ENCODE assay signal across 8 cellular contexts in the genomic region with DNA sequence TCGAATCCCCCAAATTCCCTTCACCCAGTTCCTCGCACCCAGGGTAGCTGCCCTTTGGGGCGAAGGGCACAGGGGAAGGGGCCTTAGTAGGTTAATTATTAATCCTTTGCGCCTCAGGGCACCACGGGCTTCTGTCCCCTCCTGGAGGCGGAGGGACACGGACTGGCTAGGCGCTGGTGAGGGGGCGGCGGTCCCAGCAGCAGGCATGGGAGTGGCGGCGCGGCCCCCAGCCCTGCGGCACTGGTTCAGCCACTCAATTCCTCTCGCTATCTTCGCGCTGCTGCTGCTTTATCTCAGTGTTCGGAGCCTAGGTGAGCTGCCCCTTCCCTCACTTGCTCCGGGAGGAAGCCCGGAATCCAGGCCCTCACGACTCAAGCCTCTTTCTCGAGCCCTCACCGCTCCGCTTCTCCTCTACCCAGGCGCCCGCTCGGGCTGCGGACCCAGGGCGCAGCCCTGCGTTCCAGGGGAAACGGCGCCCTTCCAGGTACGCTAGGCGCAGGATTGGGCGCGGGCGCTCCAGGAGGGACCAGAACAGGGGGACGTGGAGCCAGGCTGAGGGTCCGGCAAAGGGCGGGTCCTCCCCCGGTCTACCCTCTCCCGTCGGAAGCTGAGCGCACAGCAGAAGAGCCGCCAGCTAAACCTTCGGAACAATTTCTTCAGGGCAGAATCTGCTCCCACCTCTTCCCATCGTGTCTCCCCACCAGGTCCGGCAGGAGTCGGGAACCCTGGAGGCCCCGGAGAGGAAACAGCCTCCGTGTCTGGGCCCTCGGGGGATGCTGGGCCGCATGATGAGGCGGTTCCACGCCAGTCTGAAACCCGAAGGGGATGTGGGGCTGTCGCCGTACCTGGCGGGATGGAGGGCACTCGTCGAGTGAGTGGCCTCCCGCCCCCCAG. TPM values are rescaled to one million over a fixed set of nuclear protein-coding genes. Genes with fewer than 3 reads are reported as not detected.
A peak's percentile ranks its signal among the peaks of the same experiment; 100 is the strongest.
DNase-seq lines count a peak whose midpoint lies in the region; ATAC-seq and TF ChIP-seq lines count a peak whose summit lies in the region.

A gene (plus strand): TSS at position 158 of the 894 bp plus-strand sequence. CDS start 48 bp downstream, at position 206.

- H4K20me1 ChIP-seq in MM.1S (ENCODE audit: insufficient read depth, low read length) = no peaks in the 10 kb centered on the region

- H3K27ac ChIP-seq in MM.1S (ENCODE audit: low read length) (peak within 1 kb of the TSS; percentile 71; the same call in 1 of the 2 replicates), ectodermal cell (ENCODE audit: insufficient read depth, low read depth, low read length, poor library complexity, severe bottlenecking) (no peak within 1 kb of the TSS)

- peak within 1 kb of the TSS; percentile 84 for H3K4me3 Mint-ChIP-seq in natural killer cell treated with Interleukin-12 subunit alpha and Interleukin-12 subunit beta and Interleukin-15 and Interleukin-18, amount 100 ng/mL, for 72 hours

- WGBS in ectodermal cell, 2 experiments = 4 to 7% methylated on average over 61 to 62 of the region's 62 CpGs

- H2AFZ ChIP-seq in MM.1S (ENCODE audit: low read length) = peak within 1 kb of the TSS; percentile 93

- H3K36me3 ChIP-seq in MM.1S (replicated peaks; ENCODE audit: insufficient read depth, low read length) = no peaks in the 10 kb centered on the region
- H3K36me3 ChIP-seq in ectodermal cell (ENCODE audit: control insufficient read depth, insufficient read depth, low read length) = no peaks in the 10 kb centered on the region

- no peaks in the 10 kb centered on the region for H3K9me3 Mint-ChIP-seq in natural killer cell treated with Interleukin-12 subunit alpha and Interleukin-12 subunit beta and Interleukin-15 and Interleukin-18, amount 100 ng/mL, for 72 hours

- DNase-seq in MM.1S = no peak
- no peak for DNase-seq in natural killer cell treated with Interleukin-12 subunit alpha and Interleukin-12 subunit beta and Interleukin-15 and Interleukin-18, amount 100 ng/mL, for 72 hours (ENCODE audit: low spot score)
- no peak for DNase-seq in SW480 (ENCODE audit: low spot score)
- DNase-seq in HCEC 1CT = no peak

- peak within 1 kb of the TSS; percentile 66 to 93 for H3K27ac Mint-ChIP-seq in natural killer cell treated with Interleukin-12 subunit alpha and Interleukin-12 subunit beta and Interleukin-15 and Interleukin-18, amount 100 ng/mL, for 72 hours

- no peaks in the 10 kb centered on the region for H3K36me3 Mint-ChIP-seq in natural killer cell treated with Interleukin-12 subunit alpha and Interleukin-12 subunit beta and Interleukin-15 and Interleukin-18, amount 100 ng/mL, for 72 hours

- H3K4me1 Mint-ChIP-seq in natural killer cell treated with Interleukin-12 subunit alpha and Interleukin-12 subunit beta and Interleukin-15 and Interleukin-18, amount 100 ng/mL, for 72 hours (ENCODE audit: low read depth in 2 of 2) = peaks cover 37 to 38% of the 10 kb centered on the region in 2 donors

- peaks cover 0 to 14% of the 10 kb centered on the region in 2 donors for H3K27me3 Mint-ChIP-seq in natural killer cell treated with Interleukin-12 subunit alpha and Interleukin-12 subunit beta and Interleukin-15 and Interleukin-18, amount 100 ng/mL, for 72 hours

- H3K79me2 ChIP-seq in MM.1S (ENCODE audit: low read length) = no peaks in the 10 kb centered on the region

- H3K4me3 ChIP-seq in MM.1S (ENCODE audit: low read length) (peak within 1 kb of the TSS; percentile 74), ectodermal cell (ENCODE audit: insufficient read depth, low read depth, low read length) (peak within 1 kb of the TSS; percentile 59)

- H3K4me1 ChIP-seq in MM.1S (ENCODE audit: low read length) = peaks cover 3% of the 10 kb centered on the region
- peaks cover 20% of the 10 kb centered on the region for H3K4me1 ChIP-seq in ectodermal cell (ENCODE audit: control insufficient read depth, insufficient read depth, low read length)

- H3F3A ChIP-seq in MM.1S (ENCODE audit: insufficient read depth, low read length) = no peaks in the 10 kb centered on the region

- H3K27me3 ChIP-seq in MM.1S (replicated peaks; ENCODE audit: insufficient read depth, low read length) = peaks cover 39% of the 10 kb centered on the region
- H3K27me3 ChIP-seq in ectodermal cell (ENCODE audit: control insufficient read depth, insufficient read depth, low read length, poor library complexity, severe bottlenecking) = peaks cover 88% of the 10 kb centered on the region

- TF ChIP-seq CTCF in MM.1S (IDR thresholded peaks at IDR 0.05; ENCODE audit: low read length) = no peak

- peak within 1 kb of the TSS; percentile 91 for H3K4me2 ChIP-seq in MM.1S (ENCODE audit: low read depth, low read length)

- H3K9ac ChIP-seq in MM.1S (ENCODE audit: low read length) = peak within 1 kb of the TSS; percentile 73

- peak; percentile 6 for ATAC-seq in GM18873 (IDR thresholded peaks at IDR 0.05; ENCODE audit: low FRiP score, unreplicated experiment)
- no peak for ATAC-seq in natural killer cell treated with Interleukin-12 subunit alpha and Interleukin-12 subunit beta and Interleukin-15 and Interleukin-18, amount 100 ng/mL, for 72 hours
- ATAC-seq in GM21381 (IDR thresholded peaks at IDR 0.05; ENCODE audit: unreplicated experiment) = no peak
- no peak for ATAC-seq in GM21423 (IDR thresholded peaks at IDR 0.05; ENCODE audit: unreplicated experiment)

- H3K9me2 ChIP-seq in MM.1S (replicated peaks; ENCODE audit: insufficient read depth, low read length) = no peaks in the 10 kb centered on the region

- H3K9me3 ChIP-seq in MM.1S (replicated peaks; ENCODE audit: insufficient read depth, low read length) = no peaks in the 10 kb centered on the region
- H3K9me3 ChIP-seq in ectodermal cell (ENCODE audit: control insufficient read depth, low read length) = no peaks in the 10 kb centered on the region

RNA-seq across cellular contexts. Expression of the gene that starts here (rescaled TPM):
- not detected for polyA plus RNA-seq in ectodermal cell (2013, experiment 1 of 4)
- polyA plus RNA-seq in ectodermal cell (2013, experiment 2 of 4) = not detected
- not detected for polyA plus RNA-seq in ectodermal cell (2013, experiment 3 of 4)
- polyA plus RNA-seq in ectodermal cell (2013, experiment 4 of 4) = not detected
- under 1 TPM in 1 of 2 donors, not detected in 1; 0.38 TPM for total RNA-seq in natural killer cell treated with Interleukin-12 subunit alpha and Interleukin-12 subunit beta and Interleukin-15 and Interleukin-18, amount 100 ng/mL, for 72 hours
